Comparison of ENCODE assay signal across 15 cellular contexts in the genomic region with DNA sequence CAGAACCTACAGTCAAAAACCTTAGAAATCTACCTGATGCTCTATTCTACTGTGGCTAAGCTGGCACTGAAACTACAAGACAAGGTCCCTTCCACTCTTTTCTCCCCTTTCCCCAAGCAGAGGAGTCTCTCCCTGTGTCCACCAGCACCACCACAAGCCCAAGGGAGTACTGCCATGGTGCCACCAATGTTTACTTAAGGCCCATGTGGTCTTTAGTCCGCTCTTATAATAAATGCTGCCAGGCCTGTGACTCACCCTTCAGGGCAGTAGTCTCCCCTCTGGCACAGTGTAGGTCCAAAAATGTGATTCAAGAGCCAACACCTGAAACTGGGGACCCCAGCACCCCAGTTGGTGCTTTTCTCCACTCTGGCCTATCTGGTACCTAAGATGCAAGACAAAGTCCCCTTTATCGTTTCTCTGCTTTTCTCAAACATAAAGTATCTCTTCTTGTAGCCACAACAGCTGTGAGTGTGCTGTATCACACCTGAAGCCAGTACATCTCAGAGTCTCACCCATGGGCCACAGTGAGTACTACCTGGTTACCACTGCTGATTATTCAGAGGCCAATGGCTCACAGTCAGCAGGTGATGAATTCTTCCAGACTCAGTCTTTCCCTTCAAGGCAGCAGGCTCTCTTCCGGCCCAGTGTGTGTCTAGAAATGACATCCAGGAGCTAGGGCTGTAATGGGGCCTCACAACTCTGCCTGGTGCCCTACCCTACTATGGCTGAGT. TPM values are rescaled to one million over a fixed set of nuclear protein-coding genes. Genes with fewer than 3 reads are reported as not detected.
DNase-seq lines count a peak whose midpoint lies in the region; FAIRE-seq and TF ChIP-seq lines count a peak whose summit lies in the region.
"Had no signal": no experiment of that assay in that cellular context is flagged by ENCODE, and none has a peak within 500 bp of the region (broad histone marks: within the 10 kb centered on the region; RNA-seq: fewer than 3 reads in every experiment).

No MANE protein-coding gene starts in this region.

- TF ChIP-seq CTCF in HFFc6 (IDR thresholded peaks at IDR 0.05) (no peak), keratinocyte (optimal IDR thresholded peaks at IDR 0.05 in 1 of 3, IDR thresholded peaks at IDR 0.05 in 1 of 3, conservative IDR thresholded peaks at IDR 0.05 in 1 of 3; ENCODE audit: extremely low read depth in 1 of 3, insufficient read depth in 2 of 3, low read length in 3 of 3) (no peak), stomach (IDR thresholded peaks at IDR 0.05) (no peak), GM20000 (IDR thresholded peaks at IDR 0.05; ENCODE audit: extremely low read depth, missing control alignments) (no peak)

- H3K4me2 ChIP-seq in keratinocyte (ENCODE audit: control insufficient read depth, extremely low read depth, insufficient read depth, low read depth, low read length): peak overlapping the region; percentile 45

- no peak overlapping the region for H3K9ac ChIP-seq in keratinocyte (ENCODE audit: control insufficient read depth, extremely low read depth, insufficient read depth, low read length)

- peaks cover 16% of the 10 kb centered on the region for H3K4me1 Mint-ChIP-seq in HFFc6 (ENCODE audit: low read depth)
- H3K4me1 Mint-ChIP-seq: IgD-negative memory B cell had no signal

- no peak overlapping the region for H2AFZ ChIP-seq in keratinocyte (ENCODE audit: control insufficient read depth, low read length)

- no peak overlapping the region for H3K4me3 ChIP-seq in keratinocyte (ENCODE audit: control insufficient read depth in 2 of 3, extremely low read depth in 1 of 3, insufficient read depth in 2 of 3, low read depth in 1 of 3, low read length in 3 of 3)
- no peak overlapping the region for H3K4me3 ChIP-seq in stomach

- DNase-seq in HFFc6 (no peak), SW480 (ENCODE audit: low spot score) (peak; percentile 48), keratinocyte (ENCODE audit: low read depth, low spot score) (no peak), stomach (peak; percentile 27), T1000 (lab: John Stamatoyannopoulos, UW) (no peak), GM20000 (ENCODE audit: low spot score) (no peak), head of caudate nucleus (no peak)
- DNase-seq: cerebellar nuclear complex, MM.1S, natural killer cell, NCI-H1694, NCI-H774 had no signal

- FAIRE-seq in keratinocyte (lab: Jason Lieb, UNC): no peak

- H3K27ac ChIP-seq in keratinocyte (ENCODE audit: control insufficient read depth, insufficient read depth, low read length) (peak overlapping the region; percentile 10), stomach (peak overlapping the region; percentile 22 to 69 (median 44))
- H3K27ac ChIP-seq: WERI-Rb-1 had no signal

- no peak overlapping the region for H3K4me3 Mint-ChIP-seq in HFFc6
- H3K4me3 Mint-ChIP-seq: memory B cell, natural killer cell had no signal

- H3K9me1 ChIP-seq in keratinocyte (ENCODE audit: control insufficient read depth, extremely low read depth, insufficient read depth, low read length): no peaks in the 10 kb centered on the region

- TF ChIP-seq POLR2A in stomach (IDR thresholded peaks at IDR 0.05): no peak

- no peaks in the 10 kb centered on the region for H3K27me3 ChIP-seq in keratinocyte (ENCODE audit: control insufficient read depth, extremely low read depth, insufficient read depth, low read length)
- H3K27me3 ChIP-seq in stomach: no peaks in the 10 kb centered on the region

- H3K9me3 ChIP-seq in keratinocyte (ENCODE audit: control insufficient read depth, low read depth, low read length) (no peaks in the 10 kb centered on the region), stomach (no peaks in the 10 kb centered on the region)

- H3K4me1 ChIP-seq in keratinocyte (ENCODE audit: control insufficient read depth, extremely low read depth, insufficient read depth, low read length) (peaks cover 13% of the 10 kb centered on the region), stomach (peaks cover 0 to 14% (median 11%) of the 10 kb centered on the region in 4 donors)

- H3K79me2 ChIP-seq in keratinocyte (ENCODE audit: control insufficient read depth, insufficient read depth, low read length): no peaks in the 10 kb centered on the region

- no peak for TF ChIP-seq EP300 in stomach (IDR thresholded peaks at IDR 0.05)

- no peaks in the 10 kb centered on the region; the same call in 1 of the 2 replicates for H3K36me3 Mint-ChIP-seq in HFFc6 (ENCODE audit: low read depth)
- H3K36me3 Mint-ChIP-seq: IgD-negative memory B cell, memory B cell, natural killer cell had no signal

- H3K27me3 Mint-ChIP-seq in HFFc6 (ENCODE audit: insufficient read depth): peaks cover 1% of the 10 kb centered on the region; the same call in 1 of the 2 replicates

- dilution Hi-C loops in keratinocyte (cut with MboI; ENCODE audit: extremely low pct_ligation_motif_present, low sequenced_read_pairs): no loop called here

- peak overlapping the region; percentile 6; the same call in 1 of the 2 replicates for H3K27ac Mint-ChIP-seq in HFFc6
- H3K27ac Mint-ChIP-seq: memory B cell, natural killer cell had no signal

- H3K36me3 ChIP-seq in keratinocyte (ENCODE audit: control insufficient read depth in 2 of 2, extremely low read depth in 1 of 2, insufficient read depth in 2 of 2, low read length in 2 of 2) (no peaks in the 10 kb centered on the region), stomach (no peaks in the 10 kb centered on the region)
- H3K36me3 ChIP-seq: WERI-Rb-1 had no signal

- H3K9me3 Mint-ChIP-seq in HFFc6: no peaks in the 10 kb centered on the region
- H3K9me3 Mint-ChIP-seq: memory B cell, natural killer cell had no signal

- 69 to 80% (median 76%) methylated on average over 3 of the region's 3 CpGs for WGBS in stomach, 5 donors

- no peaks in the 10 kb centered on the region for H4K20me1 ChIP-seq in keratinocyte (ENCODE audit: control insufficient read depth, extremely low read depth, insufficient read depth, low read length)

- intact Hi-C loops in stomach (cut with DNase I; ENCODE audit: low total_unique reads): loop anchor here (10.0 kb wide), 1 partner anchor 312 kb away; no protein-coding TSS in a partner anchor
- intact Hi-C loops in head of caudate nucleus (cut with DNase I): no loop called here

RNA-seq across cellular contexts. Expression of a gene that starts 29.3 kb away (rescaled TPM):
- 1,000 to 10,000 TPM in 2 of 6 experiments, 100 to 1,000 TPM in 4; 787 to 1,148 (median 975) TPM for total RNA-seq in HFFc6 (2021; fragmentation: NEBNext Ultra II Directional; extraction: Animal tissue kit (Norgen Biotek cat#: 25700))
- polyA plus RNA-seq in keratinocyte (213 to 577 TPM (median 375 TPM) in 3 replicates), stomach (10 to 100 TPM; 26.6 to 88.6 (median 27.2) TPM)
- polyA plus RNA-seq in keratinocyte (2011; ENCODE audit: low read depth): 528 TPM
- polyA plus RNA-seq in keratinocyte (2011; cell fraction: cytosol; rRNA removed): 64.1 and 143 TPM in 2 replicates
- polyA plus RNA-seq in keratinocyte (2011; cell fraction: nucleus; rRNA removed): 720 and 1,040 TPM in 2 replicates
- polyA plus RNA-seq in keratinocyte (2012; ENCODE audit: low replicate concordance): 229 and 376 TPM in 2 replicates
- polyA minus RNA-seq in keratinocyte: 238 to 790 TPM (median 512 TPM) in 3 replicates
- 139 TPM for polyA minus RNA-seq in keratinocyte (2011; cell fraction: cytosol; rRNA and poly(A)+ RNA removed)
- 1,093 and 1,815 TPM in 2 replicates for polyA minus RNA-seq in keratinocyte (2011; cell fraction: nucleus; rRNA and poly(A)+ RNA removed)
- total RNA-seq in stomach: 100 to 1,000 TPM; 141 to 716 (median 250) TPM

Comparison
In these comparisons a context has a peak if more than half of its experiments do, and no peak if none do; other contexts are left out.
1. DNase-seq: peak in SW480 (single experiment) and stomach (single experiment); none in HFFc6 (single experiment), keratinocyte (single experiment), T1000 (single experiment), GM20000 (single experiment) and head of caudate nucleus (0 of 42).